Comparison of ENCODE assay signal across 9 cellular contexts in genomic region chr2:177334940-177335543, GRCh38. TPM values are rescaled to one million over a fixed set of nuclear protein-coding genes. Genes with fewer than 3 reads are reported as not detected.
DNase-seq lines count a peak whose midpoint lies in the region; ATAC-seq and TF ChIP-seq lines count a peak whose summit lies in the region.
"Had no signal": no experiment of that assay in that cellular context is flagged by ENCODE, and none has a peak within 500 bp of the region (broad histone marks: within the 10 kb centered on the region; RNA-seq: fewer than 3 reads in every experiment).

No MANE protein-coding gene starts in this region.

- intact Hi-C loops in activated naive CD4-positive, alpha-beta T cell treated with anti-CD3 and anti-CD28 coated beads for 36 hours (cut with micrococcal nuclease), result loop anchor here (1.0 to 5.0 kb wide), 7 partner anchors 58 to 428 kb away; partner anchors contain the start of gene AGPS
- intact Hi-C loops in activated T-helper 2 cell treated with anti-CD3 and anti-CD28 coated beads, Interferon-gamma antibody, Interleukin-2, Interleukin-4, amounts not matched to agents 10 μg/mL and 5 μg/mL and 100 μg/mL, durations not matched to agents 14 hours and 24 hours and 36 hours (cut with micrococcal nuclease), result loop anchor here (1.0 to 5.0 kb wide), 6 partner anchors 57 to 428 kb away; partner anchors contain the start of gene AGPS
- intact Hi-C loops in right cardiac atrium (cut with DNase I), result loop anchor here (2.0 to 10.0 kb wide), 9 partner anchors 70 to 430 kb away; partner anchors contain the start of gene NFE2L2 (in 3 of the 4)

- H3K79me2 ChIP-seq in smooth muscle cell (ENCODE audit: low read depth), result no peaks in the 10 kb centered on the region

- H3K27ac Mint-ChIP-seq in activated naive CD4-positive, alpha-beta T cell treated with anti-CD3 and anti-CD28 coated beads for 36 hours, result no peak overlapping the region
- no peak overlapping the region for H3K27ac Mint-ChIP-seq in activated T-helper 2 cell treated with anti-CD3 and anti-CD28 coated beads, Interferon-gamma antibody, Interleukin-2, Interleukin-4, amounts not matched to agents 10 μg/mL and 5 μg/mL and 100 μg/mL, durations not matched to agents 14 hours and 24 hours and 36 hours
- H3K27ac Mint-ChIP-seq: stimulated activated naive CD8-positive, alpha-beta T cell treated with anti-CD3 and anti-CD28 coated beads, Interleukin-15, Interleukin-2, amounts not matched to agents 100 ng/mL and 50 ng/mL, for 24 hours had no signal

- H3K9me3 ChIP-seq in right cardiac atrium (ENCODE audit: control insufficient read depth, low read length), result no peaks in the 10 kb centered on the region
- H3K9me3 ChIP-seq in smooth muscle cell (replicated peaks; ENCODE audit: low read depth), result no peaks in the 10 kb centered on the region

- no peak overlapping the region for H3K4me3 ChIP-seq in HFF-Myc (replicated peaks; ENCODE audit: low read depth, low read length)
- H3K4me3 ChIP-seq in right cardiac atrium (ENCODE audit: low read length), result no peak overlapping the region
- H3K4me3 ChIP-seq in smooth muscle cell, result no peak overlapping the region

- peaks cover 4% of the 10 kb centered on the region for H3F3A ChIP-seq in smooth muscle cell (ENCODE audit: low read depth)

- H3K27me3 Mint-ChIP-seq in activated naive CD4-positive, alpha-beta T cell treated with anti-CD3 and anti-CD28 coated beads for 36 hours (ENCODE audit: low read depth), result no peaks in the 10 kb centered on the region
- H3K27me3 Mint-ChIP-seq in activated T-helper 2 cell treated with anti-CD3 and anti-CD28 coated beads, Interferon-gamma antibody, Interleukin-2, Interleukin-4, amounts not matched to agents 10 μg/mL and 5 μg/mL and 100 μg/mL, durations not matched to agents 14 hours and 24 hours and 36 hours (ENCODE audit: low read depth), result no peaks in the 10 kb centered on the region
- H3K27me3 Mint-ChIP-seq: stimulated activated naive CD8-positive, alpha-beta T cell treated with anti-CD3 and anti-CD28 coated beads, Interleukin-15, Interleukin-2, amounts not matched to agents 100 ng/mL and 50 ng/mL, for 24 hours had no signal

- no peak overlapping the region for H3K4me3 Mint-ChIP-seq in activated naive CD4-positive, alpha-beta T cell treated with anti-CD3 and anti-CD28 coated beads for 36 hours
- no peak overlapping the region for H3K4me3 Mint-ChIP-seq in activated T-helper 2 cell treated with anti-CD3 and anti-CD28 coated beads, Interferon-gamma antibody, Interleukin-2, Interleukin-4, amounts not matched to agents 10 μg/mL and 5 μg/mL and 100 μg/mL, durations not matched to agents 14 hours and 24 hours and 36 hours (ENCODE audit: low read depth)
- H3K4me3 Mint-ChIP-seq: stimulated activated naive CD8-positive, alpha-beta T cell treated with anti-CD3 and anti-CD28 coated beads, Interleukin-15, Interleukin-2, amounts not matched to agents 100 ng/mL and 50 ng/mL, for 24 hours had no signal

- no peaks in the 10 kb centered on the region for H4K20me1 ChIP-seq in smooth muscle cell (ENCODE audit: low read depth)

- TF ChIP-seq CTCF in HFF-Myc (IDR thresholded peaks at IDR 0.05; ENCODE audit: low read depth, low read length, missing control alignments) (peak; percentile 86), smooth muscle cell (IDR thresholded peaks at IDR 0.05; ENCODE audit: borderline replicate concordance, insufficient read depth, poor library complexity, severe bottlenecking) (peak; percentile 93)

- ATAC-seq in right cardiac atrium, result peak; percentile 64 to 68

- H3K36me3 ChIP-seq in smooth muscle cell (ENCODE audit: low read depth), result no peaks in the 10 kb centered on the region

- DNase-seq in activated naive CD4-positive, alpha-beta T cell treated with anti-CD3 and anti-CD28 coated beads for 36 hours, result peak; percentile 42
- no peak for DNase-seq in activated naive CD4-positive, alpha-beta T cell treated with Interleukin-2 at 50 U/mL for 16 hours
- DNase-seq in HFF-Myc (ENCODE audit: extremely low read depth, low read depth) (no peak), NCI-H446 (lab: John Stamatoyannopoulos, UW) (peak; percentile 16 to 74), right cardiac atrium (no peak), smooth muscle cell (lab: John Stamatoyannopoulos, UW; ENCODE audit: unreplicated experiment) (no peak)
- DNase-seq in activated T-helper 2 cell treated with anti-CD3 and anti-CD28 coated beads, Interferon-gamma antibody, Interleukin-2, Interleukin-4, amounts not matched to agents 10 μg/mL and 5 μg/mL and 100 μg/mL, durations not matched to agents 14 hours and 24 hours and 36 hours (ENCODE audit: low spot score), result peak; percentile 23
- no peak for DNase-seq in activated effector memory CD4-positive, alpha-beta T cell treated with Interleukin-2 at 50 U/mL for 16 hours

- no peaks in the 10 kb centered on the region for H3K9me3 Mint-ChIP-seq in activated naive CD4-positive, alpha-beta T cell treated with anti-CD3 and anti-CD28 coated beads for 36 hours
- no peaks in the 10 kb centered on the region for H3K9me3 Mint-ChIP-seq in activated T-helper 2 cell treated with anti-CD3 and anti-CD28 coated beads, Interferon-gamma antibody, Interleukin-2, Interleukin-4, amounts not matched to agents 10 μg/mL and 5 μg/mL and 100 μg/mL, durations not matched to agents 14 hours and 24 hours and 36 hours
- H3K9me3 Mint-ChIP-seq: stimulated activated naive CD8-positive, alpha-beta T cell treated with anti-CD3 and anti-CD28 coated beads, Interleukin-15, Interleukin-2, amounts not matched to agents 100 ng/mL and 50 ng/mL, for 24 hours had no signal

- 36% methylated on average over 2 of the region's 2 CpGs for WGBS in right cardiac atrium
- WGBS in smooth muscle cell (ENCODE audit: low lambda C conversion rate), result 35% methylated on average over 2 of the region's 2 CpGs

- no peak overlapping the region for H3K9ac ChIP-seq in smooth muscle cell (ENCODE audit: low read depth)

- H3K4me2 ChIP-seq in smooth muscle cell, result no peak overlapping the region

- H3K27me3 ChIP-seq in right cardiac atrium (ENCODE audit: control insufficient read depth, insufficient read depth) (no peaks in the 10 kb centered on the region), smooth muscle cell (ENCODE audit: low read depth) (no peaks in the 10 kb centered on the region)

- H2AFZ ChIP-seq in smooth muscle cell (ENCODE audit: low read depth), result no peak overlapping the region

- no peaks in the 10 kb centered on the region for H3K36me3 Mint-ChIP-seq in activated naive CD4-positive, alpha-beta T cell treated with anti-CD3 and anti-CD28 coated beads for 36 hours (ENCODE audit: low read depth)
- H3K36me3 Mint-ChIP-seq in activated T-helper 2 cell treated with anti-CD3 and anti-CD28 coated beads, Interferon-gamma antibody, Interleukin-2, Interleukin-4, amounts not matched to agents 10 μg/mL and 5 μg/mL and 100 μg/mL, durations not matched to agents 14 hours and 24 hours and 36 hours (ENCODE audit: low read depth), result peaks cover 6% of the 10 kb centered on the region

- H3K4me1 ChIP-seq in right cardiac atrium (ENCODE audit: control insufficient read depth, insufficient read depth, low read length) (no peaks in the 10 kb centered on the region), smooth muscle cell (ENCODE audit: low read depth) (peaks cover 7% of the 10 kb centered on the region)

- H3K4me1 Mint-ChIP-seq in activated naive CD4-positive, alpha-beta T cell treated with anti-CD3 and anti-CD28 coated beads for 36 hours (ENCODE audit: low read depth), result peaks cover 7% of the 10 kb centered on the region
- H3K4me1 Mint-ChIP-seq in activated T-helper 2 cell treated with anti-CD3 and anti-CD28 coated beads, Interferon-gamma antibody, Interleukin-2, Interleukin-4, amounts not matched to agents 10 μg/mL and 5 μg/mL and 100 μg/mL, durations not matched to agents 14 hours and 24 hours and 36 hours (ENCODE audit: low read depth), result peaks cover 19% of the 10 kb centered on the region

- CTCF ChIA-PET in activated naive CD4-positive, alpha-beta T cell treated with anti-CD3 and anti-CD28 coated beads for 36 hours (lab: Charles Lee), result interaction anchor here (0.6 to 6.9 kb wide), 40 partner anchors 9 to 606 kb away, joined by 3 to 123 read pairs (median 4); partner anchors contain the start of gene NFE2L2

- no peak overlapping the region for H3K27ac ChIP-seq in right cardiac atrium (ENCODE audit: low read length)
- H3K27ac ChIP-seq in smooth muscle cell (ENCODE audit: low read depth), result peak overlapping the region; percentile 27

RNA-seq across cellular contexts. Expression of gene AGPS, which starts 57.5 kb away (rescaled TPM):
- total RNA-seq in activated naive CD4-positive, alpha-beta T cell treated with anti-CD3 and anti-CD28 coated beads for 36 hours, result 10 to 100 TPM; 50.7 to 51.8 TPM
- 70.4 and 74.4 TPM in 2 replicates for total RNA-seq in activated T-helper 2 cell treated with anti-CD3 and anti-CD28 coated beads, Interferon-gamma antibody, Interleukin-2, Interleukin-4, amounts not matched to agents 10 μg/mL and 5 μg/mL and 100 μg/mL, durations not matched to agents 14 hours and 24 hours and 36 hours
- total RNA-seq in right cardiac atrium (10 to 100 TPM; 19.0 to 26.0 (median 24.6) TPM), smooth muscle cell (40.1 and 41.4 TPM in 2 replicates)
- polyA plus RNA-seq in right cardiac atrium (4.7 TPM), smooth muscle cell (16.8 and 19.5 TPM in 2 replicates)

Comparison
In these comparisons a context has a peak if more than half of its experiments do, and no peak if none do; other contexts are left out.
1. DNase-seq: peak in activated naive CD4-positive, alpha-beta T cell treated with anti-CD3 and anti-CD28 coated beads for 36 hours (single experiment), NCI-H446 (2 of 2) and activated T-helper 2 cell treated with anti-CD3 and anti-CD28 coated beads, Interferon-gamma antibody, Interleukin-2, Interleukin-4, amounts not matched to agents 10 μg/mL and 5 μg/mL and 100 μg/mL, durations not matched to agents 14 hours and 24 hours and 36 hours (single experiment); none in activated naive CD4-positive, alpha-beta T cell treated with Interleukin-2 at 50 U/mL for 16 hours (single experiment), HFF-Myc (single experiment), right cardiac atrium (0 of 3), smooth muscle cell (single experiment) and activated effector memory CD4-positive, alpha-beta T cell treated with Interleukin-2 at 50 U/mL for 16 hours (single experiment).